ENCODE assay signal across 18 cellular contexts in the genomic region with DNA sequence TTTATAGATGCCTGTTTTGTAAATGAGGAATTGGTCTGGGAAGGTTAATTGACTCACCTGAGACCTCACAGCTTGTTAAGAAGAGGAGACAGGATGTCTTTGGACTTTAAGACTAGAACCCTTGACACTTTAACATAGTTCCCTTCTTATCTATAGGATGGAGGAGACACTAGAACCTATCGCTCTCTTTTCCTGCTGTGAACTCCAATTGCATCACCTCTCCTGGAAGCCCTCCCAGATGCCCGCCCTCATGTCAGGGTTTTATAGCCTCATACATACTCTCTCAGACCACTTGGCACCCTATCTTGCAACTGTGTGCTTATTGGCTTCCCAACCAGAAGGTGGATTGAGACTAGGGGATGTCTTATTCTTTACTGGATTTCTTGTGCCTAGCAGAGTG. TPM values are rescaled to one million over a fixed set of nuclear protein-coding genes. Genes with fewer than 3 reads are reported as not detected.
A peak's percentile ranks its signal among the peaks of the same experiment; 100 is the strongest.
DNase-seq lines count a peak whose midpoint lies in the region; ATAC-seq, FAIRE-seq and TF ChIP-seq lines count a peak whose summit lies in the region.
"Had no signal": no experiment of that assay in that cellular context is flagged by ENCODE, and none has a peak within 500 bp of the region (broad histone marks: within the 10 kb centered on the region; RNA-seq: fewer than 3 reads in every experiment).

No MANE protein-coding gene starts in this region.

- peaks cover 2% of the 10 kb centered on the region; the same call in 1 of the 2 replicates for H3K79me1 ChIP-seq in H1 (ENCODE audit: low read depth, low read length)

- H3K9me3 ChIP-seq in H1 (ENCODE audit: insufficient read depth in 2 of 2, low read depth in 1 of 2, low read length in 1 of 2) (no peaks in the 10 kb centered on the region), gastrocnemius medialis (no peaks in the 10 kb centered on the region)

- H3K4me1 ChIP-seq in H1 (replicated peaks in 1 of 4; ENCODE audit: control insufficient read depth in 3 of 4, insufficient read depth in 4 of 4, low read length in 3 of 4), result peaks cover 15 to 33% (median 26%) of the 10 kb centered on the region in 4 experiments
- peaks cover 61 to 65% of the 10 kb centered on the region in 2 donors for H3K4me1 ChIP-seq in gastrocnemius medialis

- no peak for TF ChIP-seq RAD21 in H1 (IDR thresholded peaks at IDR 0.05 in 1 of 2, conservative IDR thresholded peaks at IDR 0.05 in 1 of 2; ENCODE audit: low read depth in 2 of 2, low read length in 2 of 2)

- in situ Hi-C loops in gastrocnemius medialis (cut with MboI; ENCODE audit: low sequenced_read_pairs in 4 of 4), result no loop called here
- in situ Hi-C loops in ACHN (cut with HindIII; ENCODE audit: low pct_ligation_motif_present, low pct_unique_long_range_greater_than_20kb, low sequenced_read_pairs), result no loop called here

- DNase-seq in NCI-H226 (peak; percentile 50), H1 (ENCODE audit: low read depth in 1 of 2, low spot score in 2 of 2) (no peak), gastrocnemius medialis (no peak), ACHN (no peak), NCI-H2227 (lab: John Stamatoyannopoulos, UW; ENCODE audit: unreplicated experiment) (no peak)
- no peak for DNase-seq in NK-92 treated with Interleukin-12 subunit alpha and Interleukin-12 subunit beta, amount 100 ng/mL, for 24 hours (lab: John Stamatoyannopoulos, UW)
- DNase-seq: C1 segment of cervical spinal cord, DMS79 treated with DMSO at 0.1 percent for 48 hours, H9, MV-4-11, NCI-H187, NCI-H446, NCI-H69 had no signal

- no peak overlapping the region for H3K9ac ChIP-seq in H1 (replicated peaks in 1 of 4; ENCODE audit: extremely low read depth in 1 of 4, low read depth in 3 of 4, low read length in 3 of 4)

- no peak for TF ChIP-seq POLR2A in H1 (IDR thresholded peaks at IDR 0.05; ENCODE audit: control extremely low read depth in 1 of 2, low read depth in 2 of 2, low read length in 2 of 2)
- no peak for TF ChIP-seq POLR2A in gastrocnemius medialis (IDR thresholded peaks at IDR 0.05)

- no peak overlapping the region for H2BK5ac ChIP-seq in H1 (ENCODE audit: low read depth, low read length)

- H3K27ac ChIP-seq in H1 (ENCODE audit: low read depth, low read length) (no peak overlapping the region), gastrocnemius medialis (peak overlapping the region; percentile 93 to 99 (median 98))
- H3K27ac ChIP-seq: HL-60 had no signal

- H3K4me2 ChIP-seq in H1 (ENCODE audit: insufficient read depth in 1 of 2, low read depth in 2 of 2, low read length in 2 of 2), result no peak overlapping the region

- no peaks in the 10 kb centered on the region for H3K36me3 ChIP-seq in H1 (ENCODE audit: control insufficient read depth in 2 of 4, insufficient read depth in 4 of 4, low read length in 3 of 4)
- H3K36me3 ChIP-seq in gastrocnemius medialis, result no peaks in the 10 kb centered on the region

- peaks cover 15 to 24% (median 15%) of the 10 kb centered on the region in 3 donors for H3K4me1 Mint-ChIP-seq in IgD-negative memory B cell

- H3K27me3 ChIP-seq in H1 (replicated peaks in 1 of 4; ENCODE audit: control insufficient read depth in 3 of 4, extremely low read depth in 1 of 4, insufficient read depth in 3 of 4, low read length in 3 of 4), result peaks cover 0 to 3% (median 1%) of the 10 kb centered on the region in 4 experiments; a peak in 2 of 7 replicates
- no peaks in the 10 kb centered on the region for H3K27me3 ChIP-seq in gastrocnemius medialis

- FAIRE-seq in H1 (lab: Jason Lieb, UNC), result no peak
- FAIRE-seq: D721Med, RCC 7860 had no signal

- H2BK12ac ChIP-seq in H1 (ENCODE audit: low read depth, low read length), result no peak overlapping the region

- intact Hi-C loops in gastrocnemius medialis (cut with DNase I; ENCODE audit: low total_unique reads), result loop anchor here (5.0 kb wide), 2 partner anchors 327 to 1732 kb away; a partner anchor contains a TSS

- peaks cover 0 to 21% of the 10 kb centered on the region in 2 experiments; a peak in 2 of 4 replicates for H3K79me2 ChIP-seq in H1 (ENCODE audit: control insufficient read depth in 1 of 2, insufficient read depth in 2 of 2, low read length in 2 of 2)

- H2AK5ac ChIP-seq in H1 (ENCODE audit: low read depth, low read length), result no peak overlapping the region

- no peak for ATAC-seq in gastrocnemius medialis
- ATAC-seq: Right ventricle myocardium inferior had no signal

- H4K20me1 ChIP-seq in H1 (replicated peaks in 1 of 2; ENCODE audit: control insufficient read depth in 1 of 2, insufficient read depth in 2 of 2, low read length in 2 of 2), result peaks cover 0 to 1% of the 10 kb centered on the region in 2 experiments

- no peak overlapping the region for H4K5ac ChIP-seq in H1 (ENCODE audit: insufficient read length, low read depth, low read length)

- no peak for TF ChIP-seq EP300 in H1 (IDR thresholded peaks at IDR 0.05; ENCODE audit: borderline replicate concordance in 1 of 2, low read depth in 2 of 2, low read length in 2 of 2)

- no peak overlapping the region for H2AFZ ChIP-seq in H1 (ENCODE audit: low read length)

- H3K4me3 Mint-ChIP-seq in IgD-negative memory B cell, result peak overlapping the region in 1 of 4 donors; percentile 78
- H3K4me3 Mint-ChIP-seq: H9 had no signal

- H2BK15ac ChIP-seq in H1 (ENCODE audit: low read length), result no peak overlapping the region

- H3K18ac ChIP-seq in H1 (ENCODE audit: extremely low read depth, low read length), result no peak overlapping the region

- 94% methylated on average over 2 of the region's 2 CpGs; no CpG with 5 or more reads in 1 of the 2 experiments for WGBS in H1 (ENCODE audit: extremely low coverage in 1 of 2, insufficient coverage in 1 of 2, insufficient read length in 1 of 2, insufficient replicate concordance in 2 of 2, low coverage in 1 of 2, low lambda C conversion rate in 2 of 2, missing lambda C conversion rate in 1 of 2), 2 experiments

- no peaks in the 10 kb centered on the region for H3K36me3 Mint-ChIP-seq in IgD-negative memory B cell

- H2BK120ac ChIP-seq in H1 (replicated peaks; ENCODE audit: low read depth, low read length), result no peak overlapping the region

- H2BK20ac ChIP-seq in H1 (ENCODE audit: low read length), result peak overlapping the region; percentile 16; the same call in 1 of the 2 replicates

- peaks cover 15% of the 10 kb centered on the region; the same call in 1 of the 2 replicates for H3K23me2 ChIP-seq in H1 (ENCODE audit: low read depth, low read length)

- peaks cover 0 to 1% (median 0%) of the 10 kb centered on the region in 3 donors for H3K9me3 Mint-ChIP-seq in IgD-negative memory B cell
- H3K9me3 Mint-ChIP-seq: H9 had no signal

- no peak for TF ChIP-seq CTCF in H1 (IDR thresholded peaks at IDR 0.05; ENCODE audit: control extremely low read depth in 1 of 3, insufficient read depth in 1 of 3, low read depth in 1 of 3, low read length in 3 of 3)
- TF ChIP-seq CTCF in gastrocnemius medialis (IDR thresholded peaks at IDR 0.05 in 4 of 5, conservative IDR thresholded peaks at IDR 0.05 in 1 of 5), result no peak

- H3K27ac Mint-ChIP-seq in IgD-negative memory B cell, result peak overlapping the region; percentile 16 to 89 (median 31)

- no peak overlapping the region for H3K4me3 ChIP-seq in H1 (ENCODE audit: extremely low read depth in 1 of 4, insufficient read depth in 2 of 4, low read depth in 3 of 4, low read length in 4 of 4)
- H3K4me3 ChIP-seq in gastrocnemius medialis, result no peak overlapping the region

- H4K91ac ChIP-seq in H1 (replicated peaks; ENCODE audit: insufficient read length, low read length), result no peak overlapping the region

- no peak overlapping the region for H4K8ac ChIP-seq in H1 (ENCODE audit: extremely low read depth, insufficient read depth, low read length)

- no peak overlapping the region for H3K23ac ChIP-seq in H1 (ENCODE audit: insufficient read length)

- peaks cover 18% of the 10 kb centered on the region for H3K27me3 Mint-ChIP-seq in IgD-negative memory B cell

- CTCF ChIA-PET in H1 (lab: Charles Lee; ENCODE audit: partially characterized antibody), result interaction anchor here (1.8 to 3.2 kb wide), 4 partner anchors 19 to 56 kb away, joined by 4 to 22 read pairs (median 12); no protein-coding TSS in a partner anchor

- no peak overlapping the region for H3K56ac ChIP-seq in H1 (replicated peaks; ENCODE audit: insufficient read length, low read depth, low read length)

- POLR2A ChIA-PET in H1 (lab: Charles Lee; ENCODE audit: partially characterized antibody), result interaction anchor here (0.8 to 29.9 kb wide), 5 partner anchors 6 to 59 kb away, joined by 3 to 722 read pairs (median 181); a partner anchor contains a TSS

- H3K4ac ChIP-seq in H1 (replicated peaks; ENCODE audit: insufficient read length, low read depth, low read length), result no peak overlapping the region

- no peak overlapping the region for H3K14ac ChIP-seq in H1 (ENCODE audit: insufficient read length)

RNA-seq across cellular contexts. Expression of a gene that starts 2.5 kb away (rescaled TPM):
- 44.6 TPM for polyA plus RNA-seq in IgD-negative memory B cell
- total RNA-seq in H1 (2021; fragmentation: NEBNext Ultra II Directional; extraction: Animal tissue kit (Norgen Biotek cat#: 25700)), result 91.7 and 93.7 TPM in 2 replicates
- polyA plus RNA-seq in H1 (2011; rRNA removed), result 71.3 and 129 TPM in 2 replicates
- polyA plus RNA-seq in H1 (2011; cell fraction: cytosol; rRNA removed), result 115 TPM
- 118 TPM for polyA plus RNA-seq in H1 (2011; cell fraction: nucleus; rRNA removed)
- polyA plus RNA-seq in H1 (2012, experiment 1 of 2), result 72.3 to 87.9 TPM (median 83.7 TPM) in 4 replicates
- polyA plus RNA-seq in H1 (2012, experiment 2 of 2), result 64.0 TPM
- polyA plus RNA-seq in H1 (2013, experiment 1 of 2), result 41.6 TPM
- polyA plus RNA-seq in H1 (2013, experiment 2 of 2), result 42.0 TPM
- 144 and 145 TPM in 2 replicates for polyA minus RNA-seq in H1 (2011; rRNA and poly(A)+ RNA removed)
- polyA minus RNA-seq in H1 (2011; cell fraction: cytosol; rRNA and poly(A)+ RNA removed), result 75.4 TPM
- 79.4 TPM for polyA minus RNA-seq in H1 (2011; cell fraction: nucleus; rRNA and poly(A)+ RNA removed)
- total RNA-seq in gastrocnemius medialis, result 100 to 1,000 TPM in 1 of 4 donors, 10 to 100 TPM in 3; 66.0 to 116 (median 83.4) TPM

RNA-seq across cellular contexts. Expression of a gene that starts 30.5 kb away (rescaled TPM):
- polyA plus RNA-seq in IgD-negative memory B cell, result 0.19 TPM
- 0.39 and 1.1 TPM in 2 replicates for total RNA-seq in H1 (2021; fragmentation: NEBNext Ultra II Directional; extraction: Animal tissue kit (Norgen Biotek cat#: 25700))
- 0.06 and 0.11 TPM in 2 replicates for polyA plus RNA-seq in H1 (2011; rRNA removed)
- polyA plus RNA-seq in H1 (2011; cell fraction: cytosol; rRNA removed), result 0.25 TPM
- polyA plus RNA-seq in H1 (2011; cell fraction: nucleus; rRNA removed), result 0.70 TPM
- polyA plus RNA-seq in H1 (2012, experiment 1 of 2), result 0.56 to 1.3 TPM (median 0.96 TPM) in 4 replicates
- 0.17 TPM for polyA plus RNA-seq in H1 (2012, experiment 2 of 2)
- 0.24 TPM for polyA plus RNA-seq in H1 (2013, experiment 1 of 2)
- 0.15 TPM for polyA plus RNA-seq in H1 (2013, experiment 2 of 2)
- 0.22 and 0.32 TPM in 2 replicates for polyA minus RNA-seq in H1 (2011; rRNA and poly(A)+ RNA removed)
- polyA minus RNA-seq in H1 (2011; cell fraction: cytosol; rRNA and poly(A)+ RNA removed), result not detected
- polyA minus RNA-seq in H1 (2011; cell fraction: nucleus; rRNA and poly(A)+ RNA removed), result 0.90 TPM
- total RNA-seq in gastrocnemius medialis, result 10 to 100 TPM in 1 of 4 donors, 1 to 10 TPM in 2, under 1 TPM in 1; 0.78 to 22.7 (median 4.3) TPM
